1 cellular context compared by ENCODE assay signal in the genomic region with DNA sequence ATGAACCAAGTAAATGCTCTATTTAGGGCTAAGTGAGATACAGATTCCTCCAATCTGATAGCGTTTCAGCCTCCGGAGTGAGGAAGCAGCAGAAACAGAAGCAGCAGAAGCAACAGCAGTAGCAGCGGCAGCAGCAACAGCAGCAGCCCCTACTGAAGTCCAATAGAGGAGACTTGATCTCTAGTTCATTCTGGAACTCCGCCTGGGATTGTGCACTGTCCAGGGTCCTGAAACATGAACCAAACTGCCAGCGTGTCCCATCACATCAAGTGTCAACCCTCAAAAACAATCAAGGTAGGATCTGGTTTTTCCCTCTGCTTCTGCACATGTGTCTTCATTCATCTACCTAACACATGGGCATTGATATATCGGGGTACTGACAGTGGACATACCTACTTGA.
A peak's percentile ranks its signal among the peaks of the same experiment; 100 is the strongest.
TF ChIP-seq lines count a peak whose summit lies in the region.

DPP10 (plus strand) TSS at position 97 of the 400 bp plus-strand sequence.

TF ChIP-seq in HepG2, 621 proteins besides CTCF, POLR2A, EP300 and RAD21 (continued from another document and continues in another):
- TF ChIP-seq, protein P1, sequence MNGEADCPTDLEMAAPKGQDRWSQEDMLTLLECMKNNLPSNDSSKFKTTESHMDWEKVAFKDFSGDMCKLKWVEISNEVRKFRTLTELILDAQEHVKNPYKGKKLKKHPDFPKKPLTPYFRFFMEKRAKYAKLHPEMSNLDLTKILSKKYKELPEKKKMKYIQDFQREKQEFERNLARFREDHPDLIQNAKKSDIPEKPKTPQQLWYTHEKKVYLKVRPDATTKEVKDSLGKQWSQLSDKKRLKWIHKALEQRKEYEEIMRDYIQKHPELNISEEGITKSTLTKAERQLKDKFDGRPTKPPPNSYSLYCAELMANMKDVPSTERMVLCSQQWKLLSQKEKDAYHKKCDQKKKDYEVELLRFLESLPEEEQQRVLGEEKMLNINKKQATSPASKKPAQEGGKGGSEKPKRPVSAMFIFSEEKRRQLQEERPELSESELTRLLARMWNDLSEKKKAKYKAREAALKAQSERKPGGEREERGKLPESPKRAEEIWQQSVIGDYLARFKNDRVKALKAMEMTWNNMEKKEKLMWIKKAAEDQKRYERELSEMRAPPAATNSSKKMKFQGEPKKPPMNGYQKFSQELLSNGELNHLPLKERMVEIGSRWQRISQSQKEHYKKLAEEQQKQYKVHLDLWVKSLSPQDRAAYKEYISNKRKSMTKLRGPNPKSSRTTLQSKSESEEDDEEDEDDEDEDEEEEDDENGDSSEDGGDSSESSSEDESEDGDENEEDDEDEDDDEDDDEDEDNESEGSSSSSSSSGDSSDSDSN (CRISPR knock-in tag; IDR thresholded peaks at IDR 0.05), result no peak
- TF ChIP-seq JUND (CRISPR knock-in tag; IDR thresholded peaks at IDR 0.05) (no peak), HMG20A (CRISPR knock-in tag; IDR thresholded peaks at IDR 0.05; ENCODE audit: borderline replicate concordance) (no peak), ISX (CRISPR knock-in tag; conservative IDR thresholded peaks at IDR 0.05) (0 out of 2 replicates have a peak, but pooled peaks have one; percentile 52), CHD2 (IDR thresholded peaks at IDR 0.05; ENCODE audit: low read depth, low read length) (no peak), FOXA3 (CRISPR knock-in tag; IDR thresholded peaks at IDR 0.05) (no peak), PRDM15 (CRISPR knock-in tag; IDR thresholded peaks at IDR 0.05) (no peak), RARG (CRISPR knock-in tag; IDR thresholded peaks at IDR 0.05; ENCODE audit: low read depth) (no peak), PCBP1 (IDR thresholded peaks at IDR 0.05; ENCODE audit: borderline replicate concordance, low read depth, low read length) (no peak), ZNF136 (CRISPR knock-in tag; IDR thresholded peaks at IDR 0.05; ENCODE audit: low read depth) (no peak), DMAP1 (CRISPR knock-in tag; IDR thresholded peaks at IDR 0.05) (no peak), WIZ (CRISPR knock-in tag; IDR thresholded peaks at IDR 0.05) (peak; percentile 97), ZNF615 (CRISPR knock-in tag; IDR thresholded peaks at IDR 0.05; ENCODE audit: borderline replicate concordance) (0 out of 2 replicates have a peak, but pooled peaks have one; percentile 24), MLXIP (CRISPR knock-in tag; IDR thresholded peaks at IDR 0.05; ENCODE audit: borderline replicate concordance) (0 out of 2 replicates have a peak, but pooled peaks have one; percentile 42), ZMAT5 (CRISPR knock-in tag; IDR thresholded peaks at IDR 0.05; ENCODE audit: borderline replicate concordance, low read depth) (no peak), ZNF343 (CRISPR knock-in tag; IDR thresholded peaks at IDR 0.05) (no peak), ZNF605 (CRISPR knock-in tag; IDR thresholded peaks at IDR 0.05) (0 out of 2 replicates have a peak, but pooled peaks have one; percentile 37), RFXAP (CRISPR knock-in tag; IDR thresholded peaks at IDR 0.05; ENCODE audit: borderline replicate concordance) (no peak), CBX2 (IDR thresholded peaks at IDR 0.05; ENCODE audit: low read depth, low read length) (no peak), CBX2 (CRISPR knock-in tag; IDR thresholded peaks at IDR 0.05; ENCODE audit: low read depth) (no peak), ZNF441 (CRISPR knock-in tag; IDR thresholded peaks at IDR 0.05; ENCODE audit: borderline replicate concordance) (no peak), MBNL3 (CRISPR knock-in tag; conservative IDR thresholded peaks at IDR 0.05) (no peak), ZNF180 (CRISPR knock-in tag; IDR thresholded peaks at IDR 0.05; ENCODE audit: borderline replicate concordance, low read depth) (no peak), THRA (CRISPR knock-in tag; IDR thresholded peaks at IDR 0.05; ENCODE audit: borderline replicate concordance) (0 out of 2 replicates have a peak, but pooled peaks have one; percentile 21), ZEB1 (IDR thresholded peaks at IDR 0.05; ENCODE audit: insufficient replicate concordance, low read depth) (no peak), NCOA2 (CRISPR knock-in tag; IDR thresholded peaks at IDR 0.05) (0 out of 2 replicates have a peak, but pooled peaks have one; percentile 21), RXRB (CRISPR knock-in tag; IDR thresholded peaks at IDR 0.05; ENCODE audit: borderline replicate concordance) (no peak), ZNF503 (CRISPR knock-in tag; IDR thresholded peaks at IDR 0.05) (no peak), GPN1 (CRISPR knock-in tag; IDR thresholded peaks at IDR 0.05; ENCODE audit: borderline replicate concordance) (no peak), MED8 (CRISPR knock-in tag; IDR thresholded peaks at IDR 0.05; ENCODE audit: insufficient replicate concordance) (no peak), ZNF777 (CRISPR knock-in tag; IDR thresholded peaks at IDR 0.05) (no peak), ESRRA (CRISPR knock-in tag; IDR thresholded peaks at IDR 0.05; ENCODE audit: low read depth) (no peak), RCOR2 (CRISPR knock-in tag; IDR thresholded peaks at IDR 0.05) (no peak), ZNF788 (CRISPR knock-in tag; IDR thresholded peaks at IDR 0.05; ENCODE audit: borderline replicate concordance) (no peak), MEIS1 (CRISPR knock-in tag; IDR thresholded peaks at IDR 0.05; ENCODE audit: borderline replicate concordance) (no peak), ZC3H13 (CRISPR knock-in tag; IDR thresholded peaks at IDR 0.05) (no peak), TSC22D2 (CRISPR knock-in tag; IDR thresholded peaks at IDR 0.05; ENCODE audit: borderline replicate concordance) (peak; percentile 70; the same call in 1 of the 2 replicates), ZNF670 (CRISPR knock-in tag; IDR thresholded peaks at IDR 0.05; ENCODE audit: borderline replicate concordance) (no peak), ZNF256 (CRISPR knock-in tag; conservative IDR thresholded peaks at IDR 0.05) (0 out of 2 replicates have a peak, but pooled peaks have one; percentile 28)
- TF ChIP-seq, protein P2, sequence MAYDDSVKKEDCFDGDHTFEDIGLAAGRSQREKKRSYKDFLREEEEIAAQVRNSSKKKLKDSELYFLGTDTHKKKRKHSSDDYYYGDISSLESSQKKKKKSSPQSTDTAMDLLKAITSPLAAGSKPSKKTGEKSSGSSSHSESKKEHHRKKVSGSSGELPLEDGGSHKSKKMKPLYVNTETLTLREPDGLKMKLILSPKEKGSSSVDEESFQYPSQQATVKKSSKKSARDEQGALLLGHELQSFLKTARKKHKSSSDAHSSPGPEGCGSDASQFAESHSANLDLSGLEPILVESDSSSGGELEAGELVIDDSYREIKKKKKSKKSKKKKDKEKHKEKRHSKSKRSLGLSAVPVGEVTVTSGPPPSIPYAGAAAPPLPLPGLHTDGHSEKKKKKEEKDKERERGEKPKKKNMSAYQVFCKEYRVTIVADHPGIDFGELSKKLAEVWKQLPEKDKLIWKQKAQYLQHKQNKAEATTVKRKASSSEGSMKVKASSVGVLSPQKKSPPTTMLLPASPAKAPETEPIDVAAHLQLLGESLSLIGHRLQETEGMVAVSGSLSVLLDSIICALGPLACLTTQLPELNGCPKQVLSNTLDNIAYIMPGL (CRISPR knock-in tag; IDR thresholded peaks at IDR 0.05; ENCODE audit: borderline replicate concordance in 1 of 2, low read depth in 1 of 2), result no peak
- TF ChIP-seq, protein P3, sequence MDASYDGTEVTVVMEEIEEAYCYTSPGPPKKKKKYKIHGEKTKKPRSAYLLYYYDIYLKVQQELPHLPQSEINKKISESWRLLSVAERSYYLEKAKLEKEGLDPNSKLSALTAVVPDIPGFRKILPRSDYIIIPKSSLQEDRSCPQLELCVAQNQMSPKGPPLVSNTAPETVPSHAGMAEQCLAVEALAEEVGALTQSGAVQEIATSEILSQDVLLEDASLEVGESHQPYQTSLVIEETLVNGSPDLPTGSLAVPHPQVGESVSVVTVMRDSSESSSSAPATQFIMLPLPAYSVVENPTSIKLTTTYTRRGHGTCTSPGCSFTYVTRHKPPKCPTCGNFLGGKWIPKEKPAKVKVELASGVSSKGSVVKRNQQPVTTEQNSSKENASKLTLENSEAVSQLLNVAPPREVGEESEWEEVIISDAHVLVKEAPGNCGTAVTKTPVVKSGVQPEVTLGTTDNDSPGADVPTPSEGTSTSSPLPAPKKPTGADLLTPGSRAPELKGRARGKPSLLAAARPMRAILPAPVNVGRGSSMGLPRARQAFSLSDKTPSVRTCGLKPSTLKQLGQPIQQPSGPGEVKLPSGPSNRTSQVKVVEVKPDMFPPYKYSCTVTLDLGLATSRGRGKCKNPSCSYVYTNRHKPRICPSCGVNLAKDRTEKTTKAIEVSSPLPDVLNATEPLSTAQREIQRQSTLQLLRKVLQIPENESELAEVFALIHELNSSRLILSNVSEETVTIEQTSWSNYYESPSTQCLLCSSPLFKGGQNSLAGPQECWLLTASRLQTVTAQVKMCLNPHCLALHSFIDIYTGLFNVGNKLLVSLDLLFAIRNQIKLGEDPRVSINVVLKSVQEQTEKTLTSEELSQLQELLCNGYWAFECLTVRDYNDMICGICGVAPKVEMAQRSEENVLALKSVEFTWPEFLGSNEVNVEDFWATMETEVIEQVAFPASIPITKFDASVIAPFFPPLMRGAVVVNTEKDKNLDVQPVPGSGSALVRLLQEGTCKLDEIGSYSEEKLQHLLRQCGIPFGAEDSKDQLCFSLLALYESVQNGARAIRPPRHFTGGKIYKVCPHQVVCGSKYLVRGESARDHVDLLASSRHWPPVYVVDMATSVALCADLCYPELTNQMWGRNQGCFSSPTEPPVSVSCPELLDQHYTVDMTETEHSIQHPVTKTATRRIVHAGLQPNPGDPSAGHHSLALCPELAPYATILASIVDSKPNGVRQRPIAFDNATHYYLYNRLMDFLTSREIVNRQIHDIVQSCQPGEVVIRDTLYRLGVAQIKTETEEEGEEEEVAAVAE (CRISPR knock-in tag; IDR thresholded peaks at IDR 0.05; ENCODE audit: borderline replicate concordance), result 0 out of 2 replicates have a peak, but pooled peaks have one; percentile 46
